ENCODE assay signal across 14 cellular contexts in genomic region chr10:132400547-132401151, GRCh38. TPM values are rescaled to one million over a fixed set of nuclear protein-coding genes. Genes with fewer than 3 reads are reported as not detected.
A peak's percentile ranks its signal among the peaks of the same experiment; 100 is the strongest.
DNase-seq lines count a peak whose midpoint lies in the region; ATAC-seq, FAIRE-seq and TF ChIP-seq lines count a peak whose summit lies in the region.
"Had no signal": no experiment of that assay in that cellular context is flagged by ENCODE, and none has a peak within 500 bp of the region (broad histone marks: within the 10 kb centered on the region; RNA-seq: fewer than 3 reads in every experiment).

No MANE protein-coding gene starts in this region.

- no TSS peak for BruUV-seq in K562 (replicated peaks; lab: Mats Ljungman, UMichigan)

- H3K79me2 ChIP-seq in K562 (ENCODE audit: control insufficient read depth, insufficient read depth, low read length), result peaks cover 12% of the 10 kb centered on the region; the same call in 2 of the 3 replicates

- FAIRE-seq in K562 (lab: Jason Lieb, UNC), result no peak

- DNase-seq in H7 (peak; percentile 70), K562 (ENCODE audit: extremely low read depth in 1 of 4, low spot score in 3 of 4) (no peak), left colon (peak; percentile 36 to 37), GM03348 (ENCODE audit: low spot score) (no peak), T-helper 2 cell (no peak), putamen (ENCODE audit: low spot score) (no peak)
- DNase-seq: anterior cingulate cortex; effector memory CD4-positive, alpha-beta T cell; Karpas-422; midbrain; NCI-H226; stimulated activated CD4-positive, alpha-beta T cell treated with anti-CD3 and anti-CD28 coated beads, Interleukin-12 subunit alpha, Interleukin-12 subunit beta, amount 100 ng/mL, for 4 hours had no signal

- H3K36me3 ChIP-seq in H7 (replicated peaks; ENCODE audit: control insufficient read depth, insufficient read depth, low read length) (no peaks in the 10 kb centered on the region), K562 (ENCODE audit: control insufficient read depth, insufficient read depth, low read length) (peaks cover 4% of the 10 kb centered on the region; the same call in 1 of the 3 replicates), rectal smooth muscle tissue (ENCODE audit: control insufficient read depth, insufficient read depth, low read length) (peaks cover 2% of the 10 kb centered on the region)

- H3K27ac ChIP-seq in K562 (ENCODE audit: extremely low read depth, low read depth, low read length) (no peak overlapping the region), rectal smooth muscle tissue (ENCODE audit: low read depth, low read length) (no peak overlapping the region)

- H3K27me3 ChIP-seq in H7 (ENCODE audit: control insufficient read depth, insufficient read depth, low read length), result peaks cover 5% of the 10 kb centered on the region
- no peaks in the 10 kb centered on the region for H3K27me3 ChIP-seq in K562 (ENCODE audit: control insufficient read depth in 2 of 2, insufficient read depth in 2 of 2, low read length in 2 of 2)
- no peaks in the 10 kb centered on the region for H3K27me3 ChIP-seq in rectal smooth muscle tissue (ENCODE audit: control insufficient read depth, insufficient read depth, low read length)

- no peak for TF ChIP-seq CTCF in K562 (IDR thresholded peaks at IDR 0.05 in 2 of 3, conservative IDR thresholded peaks at IDR 0.05 in 1 of 3; ENCODE audit: insufficient read depth in 2 of 3, low read depth in 1 of 3, low read length in 3 of 3)

- POLR2A ChIA-PET in K562 (lab: Yijun Ruan, JAX), result interaction anchor here (0.6 kb wide), 1 partner anchor 210 kb away, joined by 3 read pairs; no protein-coding TSS in a partner anchor

- no peak for TF ChIP-seq RAD21 in K562 (CRISPR knock-in tag; conservative IDR thresholded peaks at IDR 0.05 in 1 of 2, IDR thresholded peaks at IDR 0.05 in 1 of 2)

- no peaks in the 10 kb centered on the region for H4K20me1 ChIP-seq in K562 (replicated peaks; ENCODE audit: control insufficient read depth, insufficient read depth, low read length)

- TF ChIP-seq POLR2A in K562 (conservative IDR thresholded peaks at IDR 0.05), result no peak

- TF ChIP-seq EP300 in K562 (IDR thresholded peaks at IDR 0.05; ENCODE audit: low read length), result no peak

- ATAC-seq in K562 (no peak), left colon (no peak), HG03521 (IDR thresholded peaks at IDR 0.05; ENCODE audit: unreplicated experiment) (no peak)

- H3K4me2 ChIP-seq in K562 (ENCODE audit: insufficient read depth, low read length), result no peak overlapping the region

- intact Hi-C loops in K562 (cut with micrococcal nuclease), result no loop called here
- intact Hi-C loops in left colon (cut with DNase I, micrococcal nuclease), result no loop called here

- WGBS in K562 (ENCODE audit: insufficient coverage, low coverage, missing lambda C conversion rate), result 84% methylated on average over 4 of the region's 17 CpGs

- peaks cover 5 to 67% of the 10 kb centered on the region in 2 experiments; a peak in 3 of 5 replicates for H3K4me1 ChIP-seq in K562 (replicated peaks in 1 of 2; ENCODE audit: control insufficient read depth in 2 of 2, insufficient read depth in 2 of 2, low read length in 2 of 2)
- H3K4me1 ChIP-seq in rectal smooth muscle tissue (ENCODE audit: control insufficient read depth, insufficient read depth, low read length), result peaks cover 13% of the 10 kb centered on the region

- no peaks in the 10 kb centered on the region for H3K9me3 ChIP-seq in K562 (replicated peaks; ENCODE audit: control insufficient read depth, insufficient read depth, low read depth, low read length)

- H3K9ac ChIP-seq in K562 (ENCODE audit: insufficient read depth in 1 of 2, low read depth in 2 of 2, low read length in 2 of 2) (peak overlapping the region in 1 of 2 experiments; percentile 45; a peak in 2 of 4 replicates), rectal smooth muscle tissue (ENCODE audit: low read length) (peak overlapping the region; percentile 49)

- H3K9me1 ChIP-seq in K562 (ENCODE audit: control insufficient read depth, insufficient read depth, low read length), result no peaks in the 10 kb centered on the region

- no peak overlapping the region for H2AFZ ChIP-seq in K562 (ENCODE audit: low read depth, low read length)

- H3K4me3 ChIP-seq in H7 (ENCODE audit: insufficient read depth, low read depth, low read length), result no peak overlapping the region
- H3K4me3 ChIP-seq in K562, result no peak overlapping the region
- H3K4me3 ChIP-seq in rectal smooth muscle tissue (ENCODE audit: low read length), result no peak overlapping the region

- CTCF ChIA-PET in K562 (lab: Yijun Ruan, JAX; ENCODE audit: low intra/inter-chr PET ratio), result no interaction called here

- in situ Hi-C loops in K562 (cut with MboI), result no loop called here

TF ChIP-seq in K562, 482 proteins besides CTCF, POLR2A, EP300 and RAD21:
- no peak for TF ChIP-seq SETDB1 (IDR thresholded peaks at IDR 0.05; ENCODE audit: low read length)
- 0 out of 2 replicates have a peak, but pooled peaks have one; percentile 4 for TF ChIP-seq RBFOX2 (IDR thresholded peaks at IDR 0.05; ENCODE audit: low read depth, low read length)

RNA-seq across cellular contexts. Expression of gene PWWP2B, which starts 3.6 kb away (rescaled TPM):
- 14.3 and 15.3 TPM in 2 replicates for total RNA-seq in H7 (2014; rRNA removed; shearing (Covaris generic))
- 1.1 and 5.8 TPM in 2 replicates for total RNA-seq in K562 (2011; cell fraction: chromatin; rRNA removed; ENCODE audit: low replicate concordance)
- 5.5 and 6.5 TPM in 2 replicates for total RNA-seq in K562 (2011; cell fraction: nucleolus; rRNA removed)
- total RNA-seq in K562 (2011; cell fraction: nucleoplasm; rRNA removed), result 3.1 and 3.2 TPM in 2 replicates
- 7.5 and 10.4 TPM in 2 replicates for total RNA-seq in K562 (2014; rRNA removed)
- total RNA-seq in K562 (2014; rRNA removed; fragmentation: Illumina TruSeq; extraction: Trizol), result 0.64 and 0.80 TPM in 2 replicates
- 2.0 and 2.7 TPM in 2 replicates for total RNA-seq in K562 (2015; rRNA removed; fragmentation: Illumina TruSeq; extraction: Trizol)
- 9.2 and 9.8 TPM in 2 replicates for total RNA-seq in K562 (2021)
- polyA plus RNA-seq in K562 (2011; rRNA removed), result 1.2 and 1.7 TPM in 2 replicates
- 2.3 and 7.4 TPM in 2 replicates for polyA plus RNA-seq in K562 (2011; cell fraction: cytosol; rRNA removed)
- 3.1 and 5.8 TPM in 2 replicates for polyA plus RNA-seq in K562 (2011; cell fraction: nucleus; rRNA removed)
- 3.8 and 4.8 TPM in 2 replicates for polyA plus RNA-seq in K562 (2012)
- 0.24 and 1.2 TPM in 2 replicates for polyA plus RNA-seq in K562 (2014; fragmentation: Illumina TruSeq; extraction: Trizol)
- polyA plus RNA-seq in K562 (2014; fragmentation: Nextera tagmentation; extraction: Ambion mirVana), result under 1 TPM in 1 of 2 experiments, not detected in 1; 0.07 TPM
- polyA plus RNA-seq in K562 (2014; rRNA removed), result 3.3 and 4.3 TPM in 2 replicates
- polyA minus RNA-seq in K562 (2011; rRNA and poly(A)+ RNA removed), result 0.57 and 1.3 TPM in 2 replicates
- polyA minus RNA-seq in K562 (2011; cell fraction: cytosol; rRNA and poly(A)+ RNA removed), result 2.9 and 4.0 TPM in 2 replicates
- 2.0 and 2.8 TPM in 2 replicates for polyA minus RNA-seq in K562 (2011; cell fraction: nucleus; rRNA and poly(A)+ RNA removed)
- total RNA-seq in left colon, result 10 to 100 TPM; 51.9 to 55.3 TPM

Comparison
In these comparisons a context has a peak if more than half of its experiments do, and no peak if none do; other contexts are left out.
1. DNase-seq: peak in H7 (single experiment) and left colon (2 of 2); none in K562 (0 of 4), GM03348 (single experiment), T-helper 2 cell (0 of 5) and putamen (single experiment).